ENCODE assay signal across 1 cellular context in the genomic region with DNA sequence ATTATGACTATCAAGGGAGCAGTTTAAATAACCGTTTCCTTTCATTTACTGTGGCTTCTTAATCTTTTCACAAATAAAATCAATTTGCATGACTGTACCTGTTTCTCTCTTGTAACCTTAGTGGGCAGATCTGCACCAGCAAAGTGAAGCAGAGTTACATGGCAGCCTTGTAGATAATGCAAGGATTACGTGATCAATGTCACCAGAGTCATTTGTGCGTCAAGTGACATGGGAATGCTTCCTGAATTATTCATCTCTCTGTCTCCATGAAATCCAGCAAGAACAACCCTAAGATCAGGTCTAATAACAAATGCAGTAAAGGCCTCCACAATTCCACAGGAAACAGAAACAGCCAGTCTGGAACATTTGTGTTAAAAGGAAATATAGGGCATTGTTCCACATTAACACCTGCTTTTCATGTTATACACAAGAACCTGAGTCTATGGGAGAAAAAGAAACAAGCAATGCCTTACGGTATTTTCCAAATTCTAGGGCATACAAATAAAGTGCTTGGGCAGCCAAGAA.
TF ChIP-seq lines count a peak whose summit lies in the region.

No MANE protein-coding gene starts in this region.

TF ChIP-seq in GM23338, 12 proteins besides CTCF, POLR2A, EP300 and RAD21 (continued from another document):
- TF ChIP-seq, protein P1, sequence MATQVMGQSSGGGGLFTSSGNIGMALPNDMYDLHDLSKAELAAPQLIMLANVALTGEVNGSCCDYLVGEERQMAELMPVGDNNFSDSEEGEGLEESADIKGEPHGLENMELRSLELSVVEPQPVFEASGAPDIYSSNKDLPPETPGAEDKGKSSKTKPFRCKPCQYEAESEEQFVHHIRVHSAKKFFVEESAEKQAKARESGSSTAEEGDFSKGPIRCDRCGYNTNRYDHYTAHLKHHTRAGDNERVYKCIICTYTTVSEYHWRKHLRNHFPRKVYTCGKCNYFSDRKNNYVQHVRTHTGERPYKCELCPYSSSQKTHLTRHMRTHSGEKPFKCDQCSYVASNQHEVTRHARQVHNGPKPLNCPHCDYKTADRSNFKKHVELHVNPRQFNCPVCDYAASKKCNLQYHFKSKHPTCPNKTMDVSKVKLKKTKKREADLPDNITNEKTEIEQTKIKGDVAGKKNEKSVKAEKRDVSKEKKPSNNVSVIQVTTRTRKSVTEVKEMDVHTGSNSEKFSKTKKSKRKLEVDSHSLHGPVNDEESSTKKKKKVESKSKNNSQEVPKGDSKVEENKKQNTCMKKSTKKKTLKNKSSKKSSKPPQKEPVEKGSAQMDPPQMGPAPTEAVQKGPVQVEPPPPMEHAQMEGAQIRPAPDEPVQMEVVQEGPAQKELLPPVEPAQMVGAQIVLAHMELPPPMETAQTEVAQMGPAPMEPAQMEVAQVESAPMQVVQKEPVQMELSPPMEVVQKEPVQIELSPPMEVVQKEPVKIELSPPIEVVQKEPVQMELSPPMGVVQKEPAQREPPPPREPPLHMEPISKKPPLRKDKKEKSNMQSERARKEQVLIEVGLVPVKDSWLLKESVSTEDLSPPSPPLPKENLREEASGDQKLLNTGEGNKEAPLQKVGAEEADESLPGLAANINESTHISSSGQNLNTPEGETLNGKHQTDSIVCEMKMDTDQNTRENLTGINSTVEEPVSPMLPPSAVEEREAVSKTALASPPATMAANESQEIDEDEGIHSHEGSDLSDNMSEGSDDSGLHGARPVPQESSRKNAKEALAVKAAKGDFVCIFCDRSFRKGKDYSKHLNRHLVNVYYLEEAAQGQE (IDR thresholded peaks at IDR 0.05; ENCODE audit: unreplicated experiment) = no peak
- TF ChIP-seq ZNF331 (CRISPR knock-in tag; IDR thresholded peaks at IDR 0.05; ENCODE audit: low read depth) = no peak
- no peak for TF ChIP-seq NANOG (IDR thresholded peaks at IDR 0.05; ENCODE audit: borderline replicate concordance)
- TF ChIP-seq POLR2AphosphoS5 (IDR thresholded peaks at IDR 0.05; ENCODE audit: low read depth) = no peak
- TF ChIP-seq, protein P2, sequence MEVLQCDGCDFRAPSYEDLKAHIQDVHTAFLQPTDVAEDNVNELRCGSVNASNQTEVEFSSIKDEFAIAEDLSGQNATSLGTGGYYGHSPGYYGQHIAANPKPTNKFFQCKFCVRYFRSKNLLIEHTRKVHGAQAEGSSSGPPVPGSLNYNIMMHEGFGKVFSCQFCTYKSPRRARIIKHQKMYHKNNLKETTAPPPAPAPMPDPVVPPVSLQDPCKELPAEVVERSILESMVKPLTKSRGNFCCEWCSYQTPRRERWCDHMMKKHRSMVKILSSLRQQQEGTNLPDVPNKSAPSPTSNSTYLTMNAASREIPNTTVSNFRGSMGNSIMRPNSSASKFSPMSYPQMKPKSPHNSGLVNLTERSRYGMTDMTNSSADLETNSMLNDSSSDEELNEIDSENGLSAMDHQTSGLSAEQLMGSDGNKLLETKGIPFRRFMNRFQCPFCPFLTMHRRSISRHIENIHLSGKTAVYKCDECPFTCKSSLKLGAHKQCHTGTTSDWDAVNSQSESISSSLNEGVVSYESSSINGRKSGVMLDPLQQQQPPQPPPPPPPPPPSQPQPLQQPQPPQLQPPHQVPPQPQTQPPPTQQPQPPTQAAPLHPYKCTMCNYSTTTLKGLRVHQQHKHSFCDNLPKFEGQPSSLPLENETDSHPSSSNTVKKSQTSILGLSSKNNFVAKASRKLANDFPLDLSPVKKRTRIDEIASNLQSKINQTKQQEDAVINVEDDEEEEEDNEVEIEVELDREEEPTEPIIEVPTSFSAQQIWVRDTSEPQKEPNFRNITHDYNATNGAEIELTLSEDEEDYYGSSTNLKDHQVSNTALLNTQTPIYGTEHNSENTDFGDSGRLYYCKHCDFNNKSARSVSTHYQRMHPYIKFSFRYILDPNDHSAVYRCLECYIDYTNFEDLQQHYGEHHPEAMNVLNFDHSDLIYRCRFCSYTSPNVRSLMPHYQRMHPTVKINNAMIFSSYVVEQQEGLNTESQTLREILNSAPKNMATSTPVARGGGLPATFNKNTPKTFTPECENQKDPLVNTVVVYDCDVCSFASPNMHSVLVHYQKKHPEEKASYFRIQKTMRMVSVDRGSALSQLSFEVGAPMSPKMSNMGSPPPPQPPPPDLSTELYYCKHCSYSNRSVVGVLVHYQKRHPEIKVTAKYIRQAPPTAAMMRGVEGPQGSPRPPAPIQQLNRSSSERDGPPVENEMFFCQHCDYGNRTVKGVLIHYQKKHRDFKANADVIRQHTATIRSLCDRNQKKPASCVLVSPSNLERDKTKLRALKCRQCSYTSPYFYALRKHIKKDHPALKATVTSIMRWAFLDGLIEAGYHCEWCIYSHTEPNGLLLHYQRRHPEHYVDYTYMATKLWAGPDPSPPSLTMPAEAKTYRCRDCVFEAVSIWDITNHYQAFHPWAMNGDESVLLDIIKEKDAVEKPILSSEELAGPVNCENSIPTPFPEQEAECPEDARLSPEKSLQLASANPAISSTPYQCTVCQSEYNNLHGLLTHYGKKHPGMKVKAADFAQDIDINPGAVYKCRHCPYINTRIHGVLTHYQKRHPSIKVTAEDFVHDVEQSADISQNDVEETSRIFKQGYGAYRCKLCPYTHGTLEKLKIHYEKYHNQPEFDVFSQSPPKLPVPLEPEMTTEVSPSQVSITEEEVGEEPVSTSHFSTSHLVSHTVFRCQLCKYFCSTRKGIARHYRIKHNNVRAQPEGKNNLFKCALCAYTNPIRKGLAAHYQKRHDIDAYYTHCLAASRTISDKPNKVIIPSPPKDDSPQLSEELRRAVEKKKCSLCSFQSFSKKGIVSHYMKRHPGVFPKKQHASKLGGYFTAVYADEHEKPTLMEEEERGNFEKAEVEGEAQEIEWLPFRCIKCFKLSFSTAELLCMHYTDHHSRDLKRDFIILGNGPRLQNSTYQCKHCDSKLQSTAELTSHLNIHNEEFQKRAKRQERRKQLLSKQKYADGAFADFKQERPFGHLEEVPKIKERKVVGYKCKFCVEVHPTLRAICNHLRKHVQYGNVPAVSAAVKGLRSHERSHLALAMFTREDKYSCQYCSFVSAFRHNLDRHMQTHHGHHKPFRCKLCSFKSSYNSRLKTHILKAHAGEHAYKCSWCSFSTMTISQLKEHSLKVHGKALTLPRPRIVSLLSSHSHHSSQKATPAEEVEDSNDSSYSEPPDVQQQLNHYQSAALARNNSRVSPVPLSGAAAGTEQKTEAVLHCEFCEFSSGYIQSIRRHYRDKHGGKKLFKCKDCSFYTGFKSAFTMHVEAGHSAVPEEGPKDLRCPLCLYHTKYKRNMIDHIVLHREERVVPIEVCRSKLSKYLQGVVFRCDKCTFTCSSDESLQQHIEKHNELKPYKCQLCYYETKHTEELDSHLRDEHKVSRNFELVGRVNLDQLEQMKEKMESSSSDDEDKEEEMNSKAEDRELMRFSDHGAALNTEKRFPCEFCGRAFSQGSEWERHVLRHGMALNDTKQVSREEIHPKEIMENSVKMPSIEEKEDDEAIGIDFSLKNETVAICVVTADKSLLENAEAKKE (CRISPR knock-in tag; IDR thresholded peaks at IDR 0.05) = no peak
- TF ChIP-seq STAT1 (IDR thresholded peaks at IDR 0.05; ENCODE audit: unreplicated experiment) = no peak
